Comparison of ENCODE assay signal across 2 cellular contexts in genomic region chr9:124735121-124735520, GRCh38.
TF ChIP-seq lines count a peak whose summit lies in the region.

No MANE protein-coding gene starts in this region.

TF ChIP-seq in GM23338, 12 proteins besides CTCF, POLR2A, EP300 and RAD21:
- no peak for TF ChIP-seq REST (IDR thresholded peaks at IDR 0.05; ENCODE audit: unreplicated experiment)
- TF ChIP-seq EZH2 (IDR thresholded peaks at IDR 0.05; ENCODE audit: low read depth, unreplicated experiment): no peak
- TF ChIP-seq EZH2phosphoT487 (IDR thresholded peaks at IDR 0.05; ENCODE audit: unreplicated experiment): no peak
- no peak for TF ChIP-seq ZNF114 (CRISPR knock-in tag; IDR thresholded peaks at IDR 0.05)
- TF ChIP-seq STAT1 (IDR thresholded peaks at IDR 0.05; ENCODE audit: unreplicated experiment): no peak
- TF ChIP-seq ETS1 (IDR thresholded peaks at IDR 0.05): no peak
- no peak for TF ChIP-seq ZNF331 (CRISPR knock-in tag; IDR thresholded peaks at IDR 0.05; ENCODE audit: low read depth)
- no peak for TF ChIP-seq POLR2AphosphoS5 (IDR thresholded peaks at IDR 0.05; ENCODE audit: low read depth)
- no peak for TF ChIP-seq JUNB (IDR thresholded peaks at IDR 0.05; ENCODE audit: unreplicated experiment)
- no peak for TF ChIP-seq NANOG (IDR thresholded peaks at IDR 0.05; ENCODE audit: borderline replicate concordance)
- TF ChIP-seq ZNF462 (CRISPR knock-in tag; IDR thresholded peaks at IDR 0.05): no peak

TF ChIP-seq in H1, 55 proteins besides CTCF, POLR2A, EP300 and RAD21:
- TF ChIP-seq GTF2F1 (IDR thresholded peaks at IDR 0.05; ENCODE audit: borderline replicate concordance, low read depth, low read length) (no peak), JUND (IDR thresholded peaks at IDR 0.05; ENCODE audit: low read length) (peak; percentile 79)
